Comparison of ENCODE assay signal across 7 cellular contexts in the genomic region with DNA sequence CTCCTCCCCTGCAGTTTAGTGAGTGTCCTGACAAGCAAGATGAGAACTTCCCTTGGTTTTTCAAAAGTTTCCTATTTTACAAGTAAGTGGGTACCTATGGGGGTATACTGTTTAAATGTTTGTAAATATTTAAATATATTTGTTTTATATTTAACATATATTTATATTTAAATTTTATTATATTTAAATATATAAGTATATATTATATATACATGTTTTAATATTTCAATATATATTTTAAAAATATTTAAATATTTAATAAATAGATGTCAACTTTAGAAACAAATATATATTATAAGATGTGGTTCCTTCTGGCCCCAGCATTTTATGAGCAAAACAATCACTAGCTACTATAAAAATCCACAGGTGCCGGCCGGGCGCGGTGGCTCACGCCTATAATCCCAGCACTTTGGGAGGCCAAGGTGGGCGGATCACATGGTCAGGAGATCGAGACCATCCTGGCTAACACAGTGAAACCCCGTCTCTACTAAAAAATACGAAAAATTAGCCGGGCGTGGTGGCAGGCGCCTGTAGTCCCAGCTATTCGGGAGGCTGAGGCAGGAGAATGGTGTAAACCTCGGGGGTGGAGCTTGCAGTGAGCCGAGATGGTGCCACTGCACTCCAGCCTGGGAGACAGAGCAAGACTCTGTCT. TPM values are rescaled to one million over a fixed set of nuclear protein-coding genes. Genes with fewer than 3 reads are reported as not detected.
"Had no signal": no experiment of that assay in that cellular context is flagged by ENCODE, and none has a peak within 500 bp of the region (broad histone marks: within the 10 kb centered on the region; RNA-seq: fewer than 3 reads in every experiment).

No MANE protein-coding gene starts in this region.

RNA-seq across cellular contexts. Expression of a gene that starts 28.7 kb away (rescaled TPM):
- total RNA-seq: activated B cell treated with CpG ODN at 0.5 μM for 24 hours; activated CD4-positive, alpha-beta T cell treated with anti-CD3 and anti-CD28 coated beads, Interleukin-2, amount 10 ng/mL, durations not matched to agents 24 days and 14 days; activated CD8-positive, alpha-beta memory T cell treated with anti-CD3 and anti-CD28 coated beads, Interleukin-2, amount 10 ng/mL, durations not matched to agents 7 days and 5 days; activated T-helper 1 cell treated with anti-CD3 and anti-CD28 coated beads, Interleukin-12 subunit alpha, Interleukin-12 subunit beta, Interleukin-2, Interleukin-4 antibody, amounts not matched to agents 30 ng/mL and 10 ng/mL and 1 ng/mL, durations not matched to agents 14 hours and 24 hours and 36 hours; astrocyte; SJSA1; T-helper 1 cell treated with Interleukin-12 subunit alpha and Interleukin-12 subunit beta and Interleukin-4 antibody, amounts not matched to agents 30 ng/mL and 1 ng/mL, for 36 hours had no signal
